In genomic region chr15:44580105-44580504, GRCh38 we compare ENCODE assay signal across 17 cellular contexts. TPM values are rescaled to one million over a fixed set of nuclear protein-coding genes. Genes with fewer than 3 reads are reported as not detected.
DNase-seq lines count a peak whose midpoint lies in the region; ATAC-seq and TF ChIP-seq lines count a peak whose summit lies in the region.
"Had no signal": no experiment of that assay in that cellular context is flagged by ENCODE, and none has a peak within 500 bp of the region (broad histone marks: within the 10 kb centered on the region; RNA-seq: fewer than 3 reads in every experiment).

No MANE protein-coding gene starts in this region.

- H3K27ac Mint-ChIP-seq in T-helper 17 cell = peak overlapping the region; percentile 39
- no peak overlapping the region for H3K27ac Mint-ChIP-seq in natural killer cell
- H3K27ac Mint-ChIP-seq: HFFc6 had no signal

- intact Hi-C loops in heart left ventricle (cut with DNase I) = loop anchor here in 4 of 10 donors (5.0 to 10.0 kb wide), 4 partner anchors 155 to 207 kb away; partner anchors contain the start of gene TRIM69 (in 3 of the 4)
- intact Hi-C loops in natural killer cell (cut with micrococcal nuclease) = no loop called here

- peak overlapping the region; percentile 24 for H3K27ac ChIP-seq in epithelial cell of prostate
- H3K27ac ChIP-seq in heart left ventricle = no peak overlapping the region
- H3K27ac ChIP-seq: BLaER1 had no signal

- peaks cover 0 to 10% (median 0%) of the 10 kb centered on the region in 12 donors for H3K4me1 ChIP-seq in heart left ventricle

- ATAC-seq in T-helper 17 cell (no peak), HG02588 (IDR thresholded peaks at IDR 0.05; ENCODE audit: unreplicated experiment) (no peak), heart left ventricle (no peak), natural killer cell (no peak)
- ATAC-seq: CD8-positive, alpha-beta T cell; HCT116 had no signal

- no peak overlapping the region for H3K4me3 Mint-ChIP-seq in T-helper 17 cell
- no peak overlapping the region for H3K4me3 Mint-ChIP-seq in natural killer cell
- H3K4me3 Mint-ChIP-seq: CD8-positive, alpha-beta T cell; HFFc6 had no signal

- H3K36me3 Mint-ChIP-seq in T-helper 17 cell (ENCODE audit: low read depth) (peaks cover 4% of the 10 kb centered on the region), natural killer cell (peaks cover 20% of the 10 kb centered on the region)

- no peak for TF ChIP-seq POLR2A in heart left ventricle (IDR thresholded peaks at IDR 0.05)

- H3K27me3 ChIP-seq in heart left ventricle = no peaks in the 10 kb centered on the region
- H3K27me3 ChIP-seq: BLaER1 had no signal

- no peak for TF ChIP-seq CTCF in LNCaP clone FGC (IDR thresholded peaks at IDR 0.05; ENCODE audit: control insufficient read depth, extremely low read depth, insufficient read depth)
- no peak for TF ChIP-seq CTCF in heart left ventricle (IDR thresholded peaks at IDR 0.05)
- TF ChIP-seq CTCF in natural killer cell (IDR thresholded peaks at IDR 0.05) = no peak

- H3K27me3 Mint-ChIP-seq in T-helper 17 cell = no peaks in the 10 kb centered on the region
- H3K27me3 Mint-ChIP-seq in natural killer cell (ENCODE audit: low read depth in 2 of 2) = no peaks in the 10 kb centered on the region

- H3K9me3 Mint-ChIP-seq in natural killer cell = no peaks in the 10 kb centered on the region
- H3K9me3 Mint-ChIP-seq: CD8-positive, alpha-beta T cell; HFFc6 had no signal

- DNase-seq in LNCaP clone FGC (ENCODE audit: low read depth) (peak; percentile 61), T-helper 17 cell (no peak), epithelial cell of prostate (ENCODE audit: low read depth, low spot score) (no peak), heart left ventricle (no peak), NCI-H128 (lab: John Stamatoyannopoulos, UW; ENCODE audit: unreplicated experiment) (no peak), natural killer cell (no peak)
- DNase-seq: 8988T; Calu3; CD8-positive, alpha-beta T cell; DMS79 treated with DMSO at 0.1 percent for 48 hours; GF-D8; GOT3; H7; HFFc6 had no signal

- H3K4me3 ChIP-seq in LNCaP clone FGC (ENCODE audit: low read depth, low read length) (no peak overlapping the region), heart left ventricle (no peak overlapping the region)
- H3K4me3 ChIP-seq: BLaER1 had no signal

- 86 to 89% (median 87%) methylated on average over 2 of the region's 2 CpGs for WGBS in heart left ventricle, 4 donors

- H3K36me3 ChIP-seq in heart left ventricle = peaks cover 0 to 69% (median 55%) of the 10 kb centered on the region in 9 donors

- H3K9me3 ChIP-seq in T-helper 17 cell (ENCODE audit: control insufficient read depth, low read length, poor library complexity, severe bottlenecking) (no peaks in the 10 kb centered on the region), heart left ventricle (no peaks in the 10 kb centered on the region)
- H3K9me3 ChIP-seq: BLaER1 had no signal

- H3K4me1 Mint-ChIP-seq in T-helper 17 cell (peaks cover 16% of the 10 kb centered on the region), natural killer cell (peaks cover 17 to 18% of the 10 kb centered on the region in 2 donors)

RNA-seq across cellular contexts. Expression of gene EIF3J, which starts 43.2 kb away (rescaled TPM):
- total RNA-seq in T-helper 17 cell (10 to 100 TPM; 52.7 to 73.1 TPM), heart left ventricle (100 to 1,000 TPM in 1 of 9 donors, 10 to 100 TPM in 8; 30.4 to 116 (median 71.6) TPM), natural killer cell (10 to 100 TPM; 53.1 to 75.7 (median 72.4) TPM)
- 100 to 1,000 TPM in 1 of 2 donors, 10 to 100 TPM in 1; 30.8 to 107 TPM for polyA plus RNA-seq in heart left ventricle
